In the genomic region with DNA sequence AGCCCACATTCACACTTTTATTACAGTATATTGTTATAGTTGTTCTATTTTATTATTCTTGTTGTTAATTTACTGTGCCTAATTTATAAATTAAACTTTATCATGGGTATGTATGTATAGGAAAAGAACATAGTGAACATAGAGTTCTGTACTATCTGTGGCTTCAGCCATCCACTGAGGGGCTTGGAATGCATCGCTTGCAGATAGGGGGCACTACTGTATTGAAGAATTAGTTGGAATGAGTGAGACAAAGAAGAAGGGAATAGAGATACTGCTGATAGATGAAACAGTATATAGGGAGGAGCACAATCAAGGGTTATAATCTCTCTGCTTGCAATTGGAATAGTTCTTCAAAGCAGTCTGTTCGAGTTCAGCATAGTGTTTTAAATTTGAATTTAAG, we compare ENCODE assay signal across 15 cellular contexts.
A peak's percentile ranks its signal among the peaks of the same experiment; 100 is the strongest.
DNase-seq lines count a peak whose midpoint lies in the region; ATAC-seq and TF ChIP-seq lines count a peak whose summit lies in the region.
"Had no signal": no experiment of that assay in that cellular context is flagged by ENCODE, and none has a peak within 500 bp of the region (broad histone marks: within the 10 kb centered on the region; RNA-seq: fewer than 3 reads in every experiment).

No MANE protein-coding gene starts in this region.

- H3K27me3 Mint-ChIP-seq in activated CD8-positive, alpha-beta T cell treated with anti-CD3 and anti-CD28 coated beads for 36 hours, result no peaks in the 10 kb centered on the region
- no peaks in the 10 kb centered on the region for H3K27me3 Mint-ChIP-seq in activated CD8-positive, alpha-beta T cell treated with anti-CD3 and anti-CD28 coated beads, Interleukin-2, amount 10 ng/mL, durations not matched to agents 7 days and 5 days (ENCODE audit: low read depth)
- no peaks in the 10 kb centered on the region for H3K27me3 Mint-ChIP-seq in endothelial cell (ENCODE audit: unreplicated experiment)
- peaks cover 6% of the 10 kb centered on the region for H3K27me3 Mint-ChIP-seq in type B pancreatic cell
- H3K27me3 Mint-ChIP-seq in effector memory CD8-positive, alpha-beta T cell, result no peaks in the 10 kb centered on the region
- H3K27me3 Mint-ChIP-seq: B cell; stimulated activated naive CD8-positive, alpha-beta T cell treated with anti-CD3 and anti-CD28 coated beads, Interleukin-15, amount 100 ng/mL, for 72 hours had no signal

- no peak for ATAC-seq in activated CD8-positive, alpha-beta T cell treated with anti-CD3 and anti-CD28 coated beads for 36 hours
- no peak for ATAC-seq in activated CD8-positive, alpha-beta T cell treated with anti-CD3 and anti-CD28 coated beads, Interleukin-2, amount 10 ng/mL, durations not matched to agents 7 days and 5 days
- no peak for ATAC-seq in HG03457 (IDR thresholded peaks at IDR 0.05; ENCODE audit: unreplicated experiment)
- ATAC-seq in effector memory CD8-positive, alpha-beta T cell (replicated peaks), result no peak
- ATAC-seq: activated CD4-positive, CD25-positive, alpha-beta regulatory T cell treated with anti-CD3 and anti-CD28 coated beads, Interleukin-2, amount 50 U/mL, for 24 hours; stimulated activated naive CD8-positive, alpha-beta T cell treated with anti-CD3 and anti-CD28 coated beads, Interleukin-15, amount 100 ng/mL, for 72 hours had no signal

- no peak for TF ChIP-seq CTCF in activated CD8-positive, alpha-beta T cell treated with anti-CD3 and anti-CD28 coated beads for 36 hours (IDR thresholded peaks at IDR 0.05)
- TF ChIP-seq CTCF in endothelial cell (IDR thresholded peaks at IDR 0.05; ENCODE audit: unreplicated experiment) (peak; percentile 15), type B pancreatic cell (conservative IDR thresholded peaks at IDR 0.05) (peak; percentile 56)

- no peaks in the 10 kb centered on the region for H3K36me3 Mint-ChIP-seq in activated CD8-positive, alpha-beta T cell treated with anti-CD3 and anti-CD28 coated beads for 36 hours (ENCODE audit: low read depth)
- no peaks in the 10 kb centered on the region for H3K36me3 Mint-ChIP-seq in activated CD8-positive, alpha-beta T cell treated with anti-CD3 and anti-CD28 coated beads, Interleukin-2, amount 10 ng/mL, durations not matched to agents 7 days and 5 days (ENCODE audit: low read depth)
- H3K36me3 Mint-ChIP-seq in endothelial cell (ENCODE audit: low read depth, unreplicated experiment) (no peaks in the 10 kb centered on the region), type B pancreatic cell (no peaks in the 10 kb centered on the region)
- no peaks in the 10 kb centered on the region for H3K36me3 Mint-ChIP-seq in effector memory CD8-positive, alpha-beta T cell (ENCODE audit: insufficient read depth)

- H3K4me3 Mint-ChIP-seq in activated CD8-positive, alpha-beta T cell treated with anti-CD3 and anti-CD28 coated beads for 36 hours, result no peak overlapping the region
- no peak overlapping the region for H3K4me3 Mint-ChIP-seq in activated CD8-positive, alpha-beta T cell treated with anti-CD3 and anti-CD28 coated beads, Interleukin-2, amount 10 ng/mL, durations not matched to agents 7 days and 5 days
- H3K4me3 Mint-ChIP-seq in endothelial cell (ENCODE audit: unreplicated experiment) (no peak overlapping the region), type B pancreatic cell (no peak overlapping the region)
- no peak overlapping the region for H3K4me3 Mint-ChIP-seq in effector memory CD8-positive, alpha-beta T cell
- H3K4me3 Mint-ChIP-seq: B cell; stimulated activated naive CD8-positive, alpha-beta T cell treated with anti-CD3 and anti-CD28 coated beads, Interleukin-15, amount 100 ng/mL, for 72 hours had no signal

- DNase-seq in activated CD8-positive, alpha-beta T cell treated with anti-CD3 and anti-CD28 coated beads for 36 hours, result peak; percentile 2
- no peak for DNase-seq in activated CD8-positive, alpha-beta T cell treated with anti-CD3 and anti-CD28 coated beads, Interleukin-2, amount 10 ng/mL, durations not matched to agents 7 days and 5 days
- DNase-seq in NCI-H1694 treated with DMSO at 0.1 percent for 48 hours (lab: John Stamatoyannopoulos, UW), result peak; percentile 23
- no peak for DNase-seq in endothelial cell (ENCODE audit: low spot score)
- no peak for DNase-seq in type B pancreatic cell (ENCODE audit: extremely low spot score, unreplicated experiment)
- no peak for DNase-seq in posterior cingulate gyrus
- no peak for DNase-seq in effector memory CD8-positive, alpha-beta T cell
- DNase-seq: activated T-cell treated with anti-CD3 and anti-CD28 coated beads for 4 hours; colonic mucosa; NCI-H226; sigmoid colon; stimulated activated naive CD8-positive, alpha-beta T cell treated with anti-CD3 and anti-CD28 coated beads, Interleukin-15, amount 100 ng/mL, for 72 hours had no signal

- no peaks in the 10 kb centered on the region for H3K4me1 Mint-ChIP-seq in activated CD8-positive, alpha-beta T cell treated with anti-CD3 and anti-CD28 coated beads for 36 hours (ENCODE audit: low read depth)
- no peaks in the 10 kb centered on the region for H3K4me1 Mint-ChIP-seq in activated CD8-positive, alpha-beta T cell treated with anti-CD3 and anti-CD28 coated beads, Interleukin-2, amount 10 ng/mL, durations not matched to agents 7 days and 5 days (ENCODE audit: low read depth)
- peaks cover 17% of the 10 kb centered on the region for H3K4me1 Mint-ChIP-seq in endothelial cell (ENCODE audit: unreplicated experiment)
- H3K4me1 Mint-ChIP-seq in type B pancreatic cell (ENCODE audit: unreplicated experiment), result peaks cover 7% of the 10 kb centered on the region
- H3K4me1 Mint-ChIP-seq in effector memory CD8-positive, alpha-beta T cell (ENCODE audit: low read depth in 2 of 2), result no peaks in the 10 kb centered on the region
- H3K4me1 Mint-ChIP-seq: B cell; stimulated activated naive CD8-positive, alpha-beta T cell treated with anti-CD3 and anti-CD28 coated beads, Interleukin-15, amount 100 ng/mL, for 72 hours had no signal

- no peak overlapping the region for H3K27ac Mint-ChIP-seq in activated CD8-positive, alpha-beta T cell treated with anti-CD3 and anti-CD28 coated beads for 36 hours
- H3K27ac Mint-ChIP-seq in activated CD8-positive, alpha-beta T cell treated with anti-CD3 and anti-CD28 coated beads, Interleukin-2, amount 10 ng/mL, durations not matched to agents 7 days and 5 days, result no peak overlapping the region
- H3K27ac Mint-ChIP-seq in endothelial cell (ENCODE audit: unreplicated experiment), result no peak overlapping the region
- H3K27ac Mint-ChIP-seq in type B pancreatic cell, result no peak overlapping the region
- no peak overlapping the region for H3K27ac Mint-ChIP-seq in effector memory CD8-positive, alpha-beta T cell
- H3K27ac Mint-ChIP-seq: B cell; stimulated activated naive CD8-positive, alpha-beta T cell treated with anti-CD3 and anti-CD28 coated beads, Interleukin-15, amount 100 ng/mL, for 72 hours had no signal

- intact Hi-C loops in activated CD8-positive, alpha-beta T cell treated with anti-CD3 and anti-CD28 coated beads for 36 hours (cut with micrococcal nuclease), result no loop called here
- intact Hi-C loops in posterior cingulate gyrus (cut with DNase I), result no loop called here

- POLR2A ChIA-PET in activated CD8-positive, alpha-beta T cell treated with anti-CD3 and anti-CD28 coated beads for 36 hours (lab: Charles Lee), result no interaction called here
- POLR2A ChIA-PET in activated CD8-positive, alpha-beta T cell treated with anti-CD3 and anti-CD28 coated beads, Interleukin-2, amount 10 ng/mL, durations not matched to agents 7 days and 5 days (lab: Charles Lee), result no interaction called here

- no peaks in the 10 kb centered on the region for H3K9me3 Mint-ChIP-seq in activated CD8-positive, alpha-beta T cell treated with anti-CD3 and anti-CD28 coated beads for 36 hours
- no peaks in the 10 kb centered on the region for H3K9me3 Mint-ChIP-seq in activated CD8-positive, alpha-beta T cell treated with anti-CD3 and anti-CD28 coated beads, Interleukin-2, amount 10 ng/mL, durations not matched to agents 7 days and 5 days (ENCODE audit: insufficient read depth)
- H3K9me3 Mint-ChIP-seq in endothelial cell (ENCODE audit: unreplicated experiment) (no peaks in the 10 kb centered on the region), type B pancreatic cell (no peaks in the 10 kb centered on the region)
- H3K9me3 Mint-ChIP-seq in effector memory CD8-positive, alpha-beta T cell, result no peaks in the 10 kb centered on the region
- H3K9me3 Mint-ChIP-seq: stimulated activated naive CD8-positive, alpha-beta T cell treated with anti-CD3 and anti-CD28 coated beads, Interleukin-15, amount 100 ng/mL, for 72 hours had no signal

- CTCF ChIA-PET in activated CD8-positive, alpha-beta T cell treated with anti-CD3 and anti-CD28 coated beads for 36 hours (lab: Charles Lee), result no interaction called here
- CTCF ChIA-PET in activated CD8-positive, alpha-beta T cell treated with anti-CD3 and anti-CD28 coated beads, Interleukin-2, amount 10 ng/mL, durations not matched to agents 7 days and 5 days (lab: Charles Lee), result no interaction called here

Comparison
In these comparisons a context has a peak if more than half of its experiments do, and no peak if none do; other contexts are left out.
1. DNase-seq: peak in activated CD8-positive, alpha-beta T cell treated with anti-CD3 and anti-CD28 coated beads for 36 hours (single experiment) and NCI-H1694 treated with DMSO at 0.1 percent for 48 hours (single experiment); none in activated CD8-positive, alpha-beta T cell treated with anti-CD3 and anti-CD28 coated beads, Interleukin-2, amount 10 ng/mL, durations not matched to agents 7 days and 5 days (single experiment), endothelial cell (single experiment), type B pancreatic cell (single experiment), posterior cingulate gyrus (0 of 10) and effector memory CD8-positive, alpha-beta T cell (0 of 3).